In the genomic region with DNA sequence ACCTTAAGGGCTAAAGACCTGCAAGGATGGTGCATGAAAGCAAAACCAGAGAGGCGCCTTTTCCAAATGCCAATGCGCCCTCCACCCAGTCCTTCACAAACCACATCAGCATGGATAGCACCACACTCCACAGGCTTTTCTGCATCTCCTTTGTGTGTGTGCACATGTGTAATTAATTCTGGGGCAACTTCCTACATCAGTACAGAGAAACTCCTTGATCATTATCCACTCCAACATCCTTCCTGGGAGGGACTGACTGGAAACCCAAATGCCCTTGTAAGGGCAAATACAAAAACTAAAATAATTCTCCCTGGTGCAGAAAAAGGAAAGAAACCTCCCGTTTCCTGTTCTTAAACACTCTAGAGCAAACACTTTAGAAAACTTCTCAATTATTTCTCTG, we compare ENCODE assay signal across 30 cellular contexts. TPM values are rescaled to one million over a fixed set of nuclear protein-coding genes. Genes with fewer than 3 reads are reported as not detected.
"Had no signal": no experiment of that assay in that cellular context is flagged by ENCODE, and none has a peak within 500 bp of the region (broad histone marks: within the 10 kb centered on the region; RNA-seq: fewer than 3 reads in every experiment).

No MANE protein-coding gene starts in this region.

- H3K4me1 ChIP-seq: foreskin keratinocyte, pancreas, prostate gland, stomach, tibial artery, upper lobe of right lung had no signal

- H3K36me3 ChIP-seq: pancreas, prostate gland, tibial artery, upper lobe of right lung had no signal

- DNase-seq: activated CD4-positive, alpha-beta T cell treated with anti-CD3 and anti-CD28 coated beads for 36 hours; activated CD4-positive, CD25-positive, alpha-beta regulatory T cell; activated CD8-positive, alpha-beta memory T cell treated with anti-CD3 and anti-CD28 coated beads, Interleukin-2, amount 10 ng/mL, durations not matched to agents 7 days and 5 days; activated CD8-positive, alpha-beta T cell treated with anti-CD3 and anti-CD28 coated beads, Interleukin-2, amount 10 ng/mL, durations not matched to agents 7 days and 5 days; activated naive CD8-positive, alpha-beta T cell treated with anti-CD3 and anti-CD28 coated beads, Interleukin-2, amount 50 U/mL, for 24 hours; activated T-cell treated with anti-CD3 and anti-CD28 coated beads, Interleukin-2, amount 50 U/mL, for 48 hours; amygdala; caudate nucleus; cortex of kidney; effector memory CD8-positive, alpha-beta T cell; foreskin keratinocyte; mammary epithelial cell; naive B cell; nucleus accumbens; pancreas; retina; stimulated activated CD4-positive, alpha-beta T cell treated with anti-CD3 and anti-CD28 coated beads, Interleukin-4, amount 100 ng/mL, for 24 hours; stomach; T-helper 1 cell; tibial artery; upper lobe of right lung had no signal

- H3K27ac ChIP-seq: foreskin keratinocyte, pancreas, prostate gland, skin epidermis, stomach, tibial artery, upper lobe of right lung had no signal

- H3K9me3 ChIP-seq: pancreas, prostate gland, stomach, tibial artery, upper lobe of right lung had no signal

- H3K4me3 ChIP-seq: pancreas, prostate gland, skin epidermis, stomach, tibial artery, upper lobe of right lung had no signal

- H3K27me3 ChIP-seq: pancreas had no signal

- ATAC-seq: activated CD4-positive, alpha-beta T cell treated with anti-CD3 and anti-CD28 coated beads for 36 hours; activated CD8-positive, alpha-beta memory T cell treated with anti-CD3 and anti-CD28 coated beads, Interleukin-2, amount 10 ng/mL, durations not matched to agents 7 days and 5 days; activated CD8-positive, alpha-beta T cell treated with anti-CD3 and anti-CD28 coated beads, Interleukin-2, amount 10 ng/mL, durations not matched to agents 7 days and 5 days; activated naive CD8-positive, alpha-beta T cell treated with anti-CD3 and anti-CD28 coated beads, Interleukin-2, amount 50 U/mL, for 24 hours; effector memory CD8-positive, alpha-beta T cell; foreskin keratinocyte; pancreas; sciatic nerve; stimulated activated memory B cell treated with anti-CD40 and anti-IgM and Interleukin-4, amounts not matched to agents 10 μg/mL and 1 μg/mL and 100 μg/mL, for 72 hours; upper lobe of right lung had no signal

RNA-seq across cellular contexts. Expression of gene SLC52A3, which starts 10.8 kb away (rescaled TPM):
- total RNA-seq: activated CD4-positive, alpha-beta T cell treated with anti-CD3 and anti-CD28 coated beads for 36 hours; activated CD8-positive, alpha-beta memory T cell treated with anti-CD3 and anti-CD28 coated beads, Interleukin-2, amount 10 ng/mL, durations not matched to agents 7 days and 5 days; activated CD8-positive, alpha-beta T cell treated with anti-CD3 and anti-CD28 coated beads, Interleukin-2, amount 10 ng/mL, durations not matched to agents 7 days and 5 days; activated T-helper 2 cell treated with anti-CD3 and anti-CD28 coated beads, Interferon-gamma antibody, Interleukin-2, Interleukin-4, amounts not matched to agents 10 μg/mL and 5 μg/mL and 100 μg/mL, durations not matched to agents 14 hours and 24 hours and 36 hours; chondrocyte; endothelial cell of umbilical vein; glomerular endothelial cell; mammary epithelial cell had no signal
- polyA plus RNA-seq: endothelial cell of umbilical vein, neural cell had no signal
